In the genomic region with DNA sequence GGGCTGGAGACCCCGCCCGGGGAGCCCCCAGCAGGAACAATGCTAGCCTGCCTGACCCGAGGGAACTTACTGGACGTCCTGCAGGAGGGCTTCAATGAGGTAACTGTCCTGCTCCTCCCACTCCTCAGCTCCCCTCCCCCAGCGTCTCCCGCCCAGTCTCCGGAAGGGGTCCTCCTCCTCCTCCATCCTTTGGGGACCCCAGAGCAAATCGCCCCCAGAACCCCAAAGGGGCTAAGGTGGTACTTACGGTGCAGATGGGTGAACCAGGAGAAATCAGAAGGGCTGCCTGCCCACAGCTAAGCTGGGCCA, we compare ENCODE assay signal across 8 cellular contexts. TPM values are rescaled to one million over a fixed set of nuclear protein-coding genes. Genes with fewer than 3 reads are reported as not detected.
DNase-seq lines count a peak whose midpoint lies in the region; ATAC-seq and TF ChIP-seq lines count a peak whose summit lies in the region.

No MANE protein-coding gene starts in this region.

- H3K4me3 Mint-ChIP-seq in endothelial cell (ENCODE audit: unreplicated experiment) (peak overlapping the region; percentile 52), neural progenitor cell (peak overlapping the region; percentile 87)

- H2AFZ ChIP-seq in OCI-LY3 (ENCODE audit: low read depth, low read length): peak overlapping the region; percentile 81
- H2AFZ ChIP-seq in neural progenitor cell (replicated peaks): peak overlapping the region; percentile 90

- no peak overlapping the region for H3K27ac Mint-ChIP-seq in endothelial cell (ENCODE audit: unreplicated experiment)
- no peak overlapping the region for H3K27ac Mint-ChIP-seq in neural progenitor cell

- H3K9me3 ChIP-seq in OCI-LY3 (ENCODE audit: insufficient read depth, low read length) (no peaks in the 10 kb centered on the region), neural progenitor cell (ENCODE audit: low read depth) (no peaks in the 10 kb centered on the region)

- ATAC-seq in HG03045 (IDR thresholded peaks at IDR 0.05; ENCODE audit: unreplicated experiment): no peak
- ATAC-seq in activated CD4-positive, CD25-positive, alpha-beta regulatory T cell treated with anti-CD3 and anti-CD28 coated beads, Interleukin-2, amount 50 U/mL, for 24 hours: no peak

- peaks cover 15% of the 10 kb centered on the region for H3K36me3 ChIP-seq in OCI-LY3 (replicated peaks; ENCODE audit: low read depth, low read length)
- H3K36me3 ChIP-seq in neural progenitor cell: no peaks in the 10 kb centered on the region

- H3K9ac ChIP-seq in OCI-LY3 (ENCODE audit: low read length): peak overlapping the region; percentile 65
- peak overlapping the region; percentile 23 for H3K9ac ChIP-seq in neural progenitor cell

- peak overlapping the region; percentile 97 for H3K4me2 ChIP-seq in OCI-LY3 (ENCODE audit: low read length)
- H3K4me2 ChIP-seq in neural progenitor cell: peak overlapping the region; percentile 89

- H4K20me1 ChIP-seq in OCI-LY3 (ENCODE audit: insufficient read depth, low read length) (no peaks in the 10 kb centered on the region), neural progenitor cell (ENCODE audit: low read depth) (no peaks in the 10 kb centered on the region)

- H3K36me3 Mint-ChIP-seq in endothelial cell (ENCODE audit: low read depth, unreplicated experiment) (no peaks in the 10 kb centered on the region), neural progenitor cell (peaks cover 1% of the 10 kb centered on the region)

- H3F3A ChIP-seq in neural progenitor cell (ENCODE audit: low read depth): peaks cover 37% of the 10 kb centered on the region

- H3K79me2 ChIP-seq in OCI-LY3 (ENCODE audit: low read length) (peaks cover 35% of the 10 kb centered on the region), neural progenitor cell (ENCODE audit: low read depth) (no peaks in the 10 kb centered on the region)

- DNase-seq in endothelial cell (ENCODE audit: low spot score) (no peak), neural progenitor cell (ENCODE audit: low spot score) (no peak), NCI-H2171 (lab: John Stamatoyannopoulos, UW) (no peak), DMS 273 (lab: John Stamatoyannopoulos, UW; ENCODE audit: unreplicated experiment) (no peak)

- peak overlapping the region; percentile 24; the same call in 1 of the 2 replicates for H3K27ac ChIP-seq in C4-2B
- peak overlapping the region; percentile 85 for H3K27ac ChIP-seq in OCI-LY3 (ENCODE audit: low read length)
- H3K27ac ChIP-seq in neural progenitor cell: peak overlapping the region; percentile 73

- H3K27me3 ChIP-seq in OCI-LY3 (ENCODE audit: low read depth, low read length): no peaks in the 10 kb centered on the region
- no peaks in the 10 kb centered on the region for H3K27me3 ChIP-seq in neural progenitor cell

- TF ChIP-seq CTCF in C4-2B (conservative IDR thresholded peaks at IDR 0.05) (no peak), OCI-LY3 (IDR thresholded peaks at IDR 0.05; ENCODE audit: low read depth, low read length) (no peak), endothelial cell (IDR thresholded peaks at IDR 0.05; ENCODE audit: unreplicated experiment) (no peak), neural progenitor cell (IDR thresholded peaks at IDR 0.05) (no peak)

- H3K9me3 Mint-ChIP-seq in endothelial cell (ENCODE audit: unreplicated experiment) (no peaks in the 10 kb centered on the region), neural progenitor cell (no peaks in the 10 kb centered on the region)

- peaks cover 24% of the 10 kb centered on the region for H3K4me1 Mint-ChIP-seq in endothelial cell (ENCODE audit: unreplicated experiment)
- peaks cover 55% of the 10 kb centered on the region for H3K4me1 Mint-ChIP-seq in neural progenitor cell

- peak overlapping the region; percentile 80 for H3K4me3 ChIP-seq in OCI-LY3 (ENCODE audit: low read length)
- H3K4me3 ChIP-seq in neural progenitor cell: peak overlapping the region; percentile 63

- peaks cover 1% of the 10 kb centered on the region for H3K27me3 Mint-ChIP-seq in endothelial cell (ENCODE audit: unreplicated experiment)
- peaks cover 2% of the 10 kb centered on the region for H3K27me3 Mint-ChIP-seq in neural progenitor cell (ENCODE audit: insufficient read depth, low read depth)

- H3K4me1 ChIP-seq in OCI-LY3 (ENCODE audit: low read length): peaks cover 38% of the 10 kb centered on the region
- peaks cover 35% of the 10 kb centered on the region for H3K4me1 ChIP-seq in neural progenitor cell

RNA-seq across cellular contexts. Expression of gene DIXDC1, which starts 0.3 kb away (rescaled TPM):
- total RNA-seq in endothelial cell (ENCODE audit: unreplicated experiment): 6.2 TPM
- total RNA-seq in neural progenitor cell (ENCODE audit: low replicate concordance): 23.6 and 25.2 TPM in 2 replicates

RNA-seq across cellular contexts. Expression of gene C11orf52, which starts 18.7 kb away (rescaled TPM):
- total RNA-seq in endothelial cell (ENCODE audit: unreplicated experiment): 2.8 TPM
- total RNA-seq in neural progenitor cell (ENCODE audit: low replicate concordance): 0.65 TPM in 1 of 2 replicates, not detected in the other

RNA-seq across cellular contexts. Expression of gene HSPB2, which starts 24.9 kb away (rescaled TPM):
- not detected for total RNA-seq in endothelial cell (ENCODE audit: unreplicated experiment)
- total RNA-seq in neural progenitor cell (ENCODE audit: low replicate concordance): not detected in 2 replicates

RNA-seq across cellular contexts. Expression of gene CRYAB, which starts 25.8 kb away (rescaled TPM):
- total RNA-seq in endothelial cell (ENCODE audit: unreplicated experiment) (not detected), neural progenitor cell (ENCODE audit: low replicate concordance) (0.45 TPM in 1 of 2 replicates, not detected in the other)

RNA-seq across cellular contexts. Expression of gene CFAP68, which starts 58.1 kb away (rescaled TPM):
- total RNA-seq in endothelial cell (ENCODE audit: unreplicated experiment) (35.6 TPM), neural progenitor cell (ENCODE audit: low replicate concordance) (28.6 and 46.7 TPM in 2 replicates)

Comparison
In these comparisons a context has a peak if more than half of its experiments do, and no peak if none do; other contexts are left out.
1. H3K27ac ChIP-seq: peak in every context shown above with its lines; median percentile 85 in OCI-LY3; 73 in neural progenitor cell; 24 in C4-2B.